ENCODE assay signal across 8 cellular contexts in the genomic region with DNA sequence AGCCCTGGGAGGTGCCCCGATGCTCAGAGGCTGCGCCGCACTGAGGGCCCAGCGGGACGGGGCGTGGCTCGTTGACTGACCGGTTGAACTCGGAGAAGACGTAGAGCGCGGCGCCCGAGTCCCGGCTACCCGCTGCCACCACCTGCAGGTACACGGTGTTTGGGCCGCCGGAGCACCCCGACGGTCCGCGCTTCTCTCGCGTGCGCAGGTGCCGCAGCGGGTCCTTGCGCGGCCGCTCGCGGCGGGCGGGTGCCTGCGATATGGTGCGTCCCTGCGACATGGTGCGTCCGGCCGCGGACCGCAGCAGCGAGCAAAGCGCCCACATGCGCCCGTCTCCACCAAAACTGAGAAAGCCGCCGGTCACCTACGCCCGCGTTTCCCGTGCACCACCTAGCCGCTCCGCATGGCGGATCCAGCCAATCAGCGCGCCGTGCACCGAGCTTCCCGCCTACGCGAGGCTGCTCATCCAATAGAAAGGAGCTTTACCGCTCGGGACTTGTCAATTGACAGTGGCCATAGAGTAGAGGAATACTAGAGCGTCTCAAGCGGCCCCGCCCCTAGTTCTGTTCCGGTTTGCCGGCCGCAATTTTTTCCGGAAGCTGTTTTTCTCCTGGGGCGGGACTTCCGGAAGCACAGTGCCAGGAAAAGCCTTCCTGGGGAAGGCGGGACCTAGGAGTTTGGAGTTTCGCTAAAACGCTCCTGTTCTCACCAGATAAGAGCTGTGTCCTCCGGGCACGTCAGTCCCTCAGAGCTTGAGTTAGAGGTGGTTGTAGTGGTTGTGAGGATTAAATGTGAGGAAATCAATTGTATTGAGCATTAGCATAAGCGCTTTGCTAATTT.
A peak's percentile ranks its signal among the peaks of the same experiment; 100 is the strongest.
DNase-seq lines count a peak whose midpoint lies in the region; ATAC-seq and FAIRE-seq lines count a peak whose summit lies in the region.

ELAC2 (minus strand) TSS at position 405 of the 840 bp plus-strand sequence; CDS start at position 325, 80 bp downstream.

- H3K4me3 ChIP-seq in BLaER1 = peak within 1 kb of the TSS; percentile 94

- no peaks in the 10 kb centered on the region for H3K27me3 ChIP-seq in BLaER1

- H3K27ac ChIP-seq in BLaER1 = peak within 1 kb of the TSS; percentile 85

- H3K4me1 ChIP-seq in BLaER1 = peaks cover 41% of the 10 kb centered on the region

- H3K36me3 ChIP-seq in BLaER1 = peaks cover 37% of the 10 kb centered on the region

- no peaks in the 10 kb centered on the region for H3K9me3 ChIP-seq in BLaER1

- peaks cover 25% of the 10 kb centered on the region for H4K20me1 ChIP-seq in BLaER1

- DNase-seq in NCI-H526 (lab: John Stamatoyannopoulos, UW) (peak; percentile 95 to 96), kidney glomerular epithelial cell (lab: John Stamatoyannopoulos, UW) (peak; percentile 97)
- DNase-seq in activated CD4-positive, alpha-beta T cell treated with anti-CD3 and anti-CD28 coated beads for 48 hours = peak; percentile 97
- peak; percentile 87 to 90 for DNase-seq in stimulated activated CD4-positive, alpha-beta T cell treated with anti-CD3 and anti-CD28 coated beads, Interleukin-1b, Interleukin-23, amount 100 ng/mL, for 1 hour (ENCODE audit: low read depth in 2 of 2)

- peak; percentile 99 for ATAC-seq in GM19324 (IDR thresholded peaks at IDR 0.05; ENCODE audit: low FRiP score, unreplicated experiment)
- ATAC-seq in HG03469 (IDR thresholded peaks at IDR 0.05; ENCODE audit: unreplicated experiment) = peak; percentile 97

- H3K4me2 ChIP-seq in BLaER1 = peak within 1 kb of the TSS; percentile 92

- peak; percentile 94 for FAIRE-seq in colon (lab: Jason Lieb, UNC)

- H3K9ac ChIP-seq in BLaER1 = peak within 1 kb of the TSS; percentile 87

Comparison
In these comparisons a context has a peak if more than half of its experiments do, and no peak if none do; other contexts are left out.
1. Peak in every context shown above with its lines: DNase-seq, ATAC-seq, H3K4me3 ChIP-seq and H3K27ac ChIP-seq.